Comparison of ENCODE assay signal across 23 cellular contexts in the genomic region with DNA sequence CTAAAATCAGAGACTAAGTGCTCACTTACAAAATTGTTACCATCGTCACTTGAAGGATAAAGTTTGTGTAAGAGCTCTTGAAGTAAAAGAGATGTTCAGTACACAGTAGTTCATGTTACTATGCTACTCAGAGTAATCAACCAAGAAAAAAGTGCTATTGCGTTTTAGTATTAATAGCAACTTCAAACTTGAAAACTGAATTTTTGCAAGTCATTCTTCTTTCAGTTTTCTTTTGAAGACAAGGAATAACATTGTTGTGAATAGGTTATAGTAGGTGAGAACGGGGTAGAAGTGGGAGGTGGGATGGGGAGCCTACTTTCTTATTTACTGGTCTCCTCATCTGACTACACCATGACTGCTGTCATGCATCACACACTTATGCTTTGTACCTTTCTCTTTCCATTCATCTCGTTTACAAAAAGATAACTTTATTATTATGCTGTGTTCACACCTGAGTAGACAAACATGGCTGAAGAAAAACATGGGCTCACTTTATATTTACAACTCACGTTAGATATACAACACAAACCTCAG. TPM values are rescaled to one million over a fixed set of nuclear protein-coding genes. Genes with fewer than 3 reads are reported as not detected.
"Had no signal": no experiment of that assay in that cellular context is flagged by ENCODE, and none has a peak within 500 bp of the region (broad histone marks: within the 10 kb centered on the region; RNA-seq: fewer than 3 reads in every experiment).

No MANE protein-coding gene starts in this region.

- H3K9ac ChIP-seq: neural progenitor cell, parathyroid adenoma had no signal

- ATAC-seq: gastrocnemius medialis; left lobe of liver; naive thymus-derived CD4-positive, alpha-beta T cell; sciatic nerve; stimulated activated naive CD8-positive, alpha-beta T cell treated with anti-CD3 and anti-CD28 coated beads, Interleukin-15, amount 100 ng/mL, for 72 hours; upper lobe of right lung had no signal

- H3K27ac ChIP-seq: dorsolateral prefrontal cortex, gastrocnemius medialis, neural progenitor cell, parathyroid adenoma, suprapubic skin, transverse colon, upper lobe of right lung, uterus had no signal

- H3K4me1 ChIP-seq: gastrocnemius medialis, neural progenitor cell, parathyroid adenoma, upper lobe of right lung, uterus had no signal

- H3K27me3 ChIP-seq: dorsolateral prefrontal cortex, gastrocnemius medialis, neural progenitor cell, suprapubic skin, transverse colon, upper lobe of right lung, uterus had no signal

- FAIRE-seq: keratinocyte had no signal

- H2AFZ ChIP-seq: neural progenitor cell, parathyroid adenoma had no signal

- H3K79me2 ChIP-seq: parathyroid adenoma had no signal

- DNase-seq: dorsolateral prefrontal cortex; effector CD4-positive, alpha-beta T cell; gastrocnemius medialis; head of caudate nucleus; mesenchymal stem cell; midbrain; naive thymus-derived CD4-positive, alpha-beta T cell; stimulated activated CD4-positive, alpha-beta T cell treated with anti-CD3 and anti-CD28 coated beads, Interleukin-12 subunit alpha, Interleukin-12 subunit beta, amount 100 ng/mL, for 4 hours; stimulated activated CD4-positive, alpha-beta T cell treated with anti-CD3 and anti-CD28 coated beads, Interleukin-1b, Interleukin-23, amount 100 ng/mL, for 48 hours; stimulated activated CD4-positive, alpha-beta T cell treated with anti-CD3 and anti-CD28 coated beads, Interleukin-4, amount 100 ng/mL, for 1 hour; stimulated activated CD8-positive, alpha-beta memory T cell treated with anti-CD3 and anti-CD28 coated beads, Interleukin-4, amount 100 ng/mL, for 48 hours; stimulated activated naive CD4-positive, alpha-beta T cell; stimulated activated naive CD8-positive, alpha-beta T cell treated with anti-CD3 and anti-CD28 coated beads, Interleukin-15, amount 100 ng/mL, for 72 hours; transverse colon; upper lobe of right lung; uterus had no signal

- H3K4me3 ChIP-seq: dorsolateral prefrontal cortex, gastrocnemius medialis, neural progenitor cell, smooth muscle cell, suprapubic skin, transverse colon, upper lobe of right lung, uterus had no signal

- H3K9me3 ChIP-seq: gastrocnemius medialis, suprapubic skin, upper lobe of right lung, uterus had no signal

- H3K4me2 ChIP-seq: neural progenitor cell, smooth muscle cell had no signal

- H3K36me3 ChIP-seq: gastrocnemius medialis, neural progenitor cell, suprapubic skin, transverse colon, upper lobe of right lung, uterus had no signal

RNA-seq across cellular contexts. Expression of a gene that starts 39.3 kb away (rescaled TPM):
- polyA plus RNA-seq: naive thymus-derived CD4-positive, alpha-beta T cell had no signal
